Comparison of ENCODE assay signal across 17 cellular contexts in genomic region chr11:114142646-114143045, GRCh38.
A peak's percentile ranks its signal among the peaks of the same experiment; 100 is the strongest.
DNase-seq lines count a peak whose midpoint lies in the region; ATAC-seq and TF ChIP-seq lines count a peak whose summit lies in the region.
"Had no signal": no experiment of that assay in that cellular context is flagged by ENCODE, and none has a peak within 500 bp of the region (broad histone marks: within the 10 kb centered on the region; RNA-seq: fewer than 3 reads in every experiment).

No MANE protein-coding gene starts in this region.

- POLR2A ChIA-PET in HEK293 (lab: Yijun Ruan, JAX) = no interaction called here

- no peak overlapping the region for H2BK120ac ChIP-seq in neuronal stem cell (ENCODE audit: low read depth, low read length)

- H2AFZ ChIP-seq in neuronal stem cell (ENCODE audit: low read length) = no peak overlapping the region

- H3K79me1 ChIP-seq in neuronal stem cell (ENCODE audit: low read depth, low read length) = peaks cover 3% of the 10 kb centered on the region

- no peak overlapping the region for H2BK15ac ChIP-seq in neuronal stem cell (ENCODE audit: low read length)

- no peak overlapping the region for H3K4me3 ChIP-seq in HEK293 (ENCODE audit: low read depth, low read length)
- H3K4me3 ChIP-seq in dorsolateral prefrontal cortex = peak overlapping the region in 3 of 59 donors; percentile 1 to 12 (median 8)
- no peak overlapping the region for H3K4me3 ChIP-seq in neuronal stem cell (ENCODE audit: low read length in 2 of 2)
- H3K4me3 ChIP-seq in thoracic aorta = no peak overlapping the region

- H3K27ac ChIP-seq in HEK293 (ENCODE audit: extremely low read depth, low read depth, low read length) (no peak overlapping the region), dorsolateral prefrontal cortex (peak overlapping the region in 57 of 59 donors; percentile 53 to 97 (median 88)), neuronal stem cell (replicated peaks; ENCODE audit: low read length) (peak overlapping the region; percentile 39), thoracic aorta (peak overlapping the region; percentile 96 to 97)
- H3K27ac ChIP-seq: HL-60 had no signal

- no peaks in the 10 kb centered on the region for H3K9me3 ChIP-seq in HEK293 (ENCODE audit: control insufficient read depth, insufficient read depth, low read depth, low read length)
- no peaks in the 10 kb centered on the region for H3K9me3 ChIP-seq in neuronal stem cell (replicated peaks in 1 of 2; ENCODE audit: control insufficient read depth in 2 of 2, insufficient read depth in 1 of 2, low read depth in 1 of 2, low read length in 2 of 2)
- no peaks in the 10 kb centered on the region for H3K9me3 ChIP-seq in thoracic aorta

- H3K23ac ChIP-seq in neuronal stem cell (ENCODE audit: low read depth, low read length, poor library complexity) = no peak overlapping the region

- H3K27me3 ChIP-seq in dorsolateral prefrontal cortex = no peaks in the 10 kb centered on the region
- no peaks in the 10 kb centered on the region for H3K27me3 ChIP-seq in neuronal stem cell (ENCODE audit: control insufficient read depth in 3 of 3, insufficient read depth in 3 of 3, low read depth in 1 of 3, low read length in 3 of 3)
- no peaks in the 10 kb centered on the region for H3K27me3 ChIP-seq in thoracic aorta (replicated peaks; ENCODE audit: insufficient read depth)

- peak overlapping the region; percentile 6 for H3K18ac ChIP-seq in neuronal stem cell (ENCODE audit: low read length)

- no peak for DNase-seq in dorsolateral prefrontal cortex
- DNase-seq in neuronal stem cell (ENCODE audit: low spot score) = no peak
- no peak for DNase-seq in thoracic aorta (ENCODE audit: low spot score)
- no peak for DNase-seq in AG08395 (ENCODE audit: low spot score)
- DNase-seq: activated naive CD4-positive, alpha-beta T cell treated with anti-CD3 and anti-CD28 coated beads, Interleukin-2, amount 10 ng/mL, durations not matched to agents 7 days and 5 days; activated T-cell treated with anti-CD3 and anti-CD28 coated beads, Interleukin-2, amount 50 U/mL, for 48 hours; CD8-positive, alpha-beta memory T cell; DMS79; IMR-90; NCI-H1436 treated with DMSO at 0.1 percent for 48 hours; NCI-H2171; SHP77 treated with DMSO at 0.1 percent for 48 hours had no signal

- H2BK5ac ChIP-seq in neuronal stem cell (ENCODE audit: low read length) = no peak overlapping the region

- no peak overlapping the region for H4K91ac ChIP-seq in neuronal stem cell (ENCODE audit: low read depth, low read length, poor library complexity)

- no CpG with 5 or more reads among the region's 3 CpGs for WGBS in neuronal stem cell (ENCODE audit: extremely low coverage in 2 of 2, insufficient read length in 2 of 2, insufficient replicate concordance in 1 of 2), 2 donors

- H3K36me3 ChIP-seq in HEK293 (ENCODE audit: control insufficient read depth in 2 of 2, insufficient read depth in 1 of 2, low read length in 2 of 2) (no peaks in the 10 kb centered on the region), neuronal stem cell (replicated peaks in 1 of 2; ENCODE audit: control insufficient read depth in 2 of 2, insufficient read depth in 2 of 2, low read length in 2 of 2) (peaks cover 0 to 22% of the 10 kb centered on the region in 2 donors), thoracic aorta (peaks cover 26% of the 10 kb centered on the region)

- no peak overlapping the region for H3K4me2 ChIP-seq in neuronal stem cell (ENCODE audit: insufficient read depth, low read length, poor library complexity, severe bottlenecking)

- H3K9ac ChIP-seq in neuronal stem cell (ENCODE audit: low read depth, low read length, poor library complexity) = no peak overlapping the region

- TF ChIP-seq CTCF in HEK293 (tag by site-specific recombination; IDR thresholded peaks at IDR 0.05) (no peak), dorsolateral prefrontal cortex (IDR thresholded peaks at IDR 0.05 in 54 of 56, conservative IDR thresholded peaks at IDR 0.05 in 2 of 56; ENCODE audit: low read depth in 1 of 56, partially characterized antibody in 56 of 56) (no peak), thoracic aorta (IDR thresholded peaks at IDR 0.05) (no peak)

- H3K14ac ChIP-seq in neuronal stem cell (ENCODE audit: low read length) = no peak overlapping the region

- CTCF ChIA-PET in HEK293 (lab: Yijun Ruan, JAX) = no interaction called here

- no peak overlapping the region for H3K4ac ChIP-seq in neuronal stem cell (ENCODE audit: low read length)

- no peak overlapping the region for H2AK5ac ChIP-seq in neuronal stem cell (ENCODE audit: low read depth, low read length)

- ATAC-seq in thoracic aorta (ENCODE audit: insufficient number of reproducible peaks, low FRiP score, low read depth) = no peak
- no peak for ATAC-seq in GM21360 (IDR thresholded peaks at IDR 0.05; ENCODE audit: unreplicated experiment)
- ATAC-seq in HG03159 (IDR thresholded peaks at IDR 0.05; ENCODE audit: unreplicated experiment) = no peak
- ATAC-seq in GM18511 (IDR thresholded peaks at IDR 0.05; ENCODE audit: unreplicated experiment) = no peak

- no peak overlapping the region for H4K8ac ChIP-seq in neuronal stem cell (ENCODE audit: low read depth, low read length)

- no peak overlapping the region for H2BK12ac ChIP-seq in neuronal stem cell (ENCODE audit: low read length)

- intact Hi-C loops in dorsolateral prefrontal cortex (cut with DNase I) = no loop called here

- H3K4me1 ChIP-seq in HEK293 (ENCODE audit: control insufficient read depth, insufficient read depth, low read length) (peaks cover 9% of the 10 kb centered on the region; the same call in 1 of the 2 replicates), neuronal stem cell (ENCODE audit: control insufficient read depth in 2 of 2, insufficient read depth in 1 of 2, low read depth in 1 of 2, low read length in 2 of 2) (peaks cover 35 to 42% of the 10 kb centered on the region in 2 donors), thoracic aorta (ENCODE audit: control insufficient read depth in 1 of 2, low read depth in 2 of 2) (peaks cover 89 to 98% of the 10 kb centered on the region in 2 donors)

TF ChIP-seq in HEK293, 187 proteins besides CTCF, POLR2A, EP300 and RAD21:
- TF ChIP-seq EGR2 (tag by site-specific recombination; IDR thresholded peaks at IDR 0.05; ENCODE audit: low read depth) = peak; percentile 39; the same call in 1 of the 2 replicates
- no peak for TF ChIP-seq KLF8 (tag by site-specific recombination; IDR thresholded peaks at IDR 0.05)
- no peak for TF ChIP-seq ZBTB6 (tag by site-specific recombination; IDR thresholded peaks at IDR 0.05)
- TF ChIP-seq WT1 (tag by site-specific recombination; IDR thresholded peaks at IDR 0.05) = 0 out of 2 replicates have a peak, but pooled peaks have one; percentile 6
- no peak for TF ChIP-seq ZSCAN16 (tag by site-specific recombination; IDR thresholded peaks at IDR 0.05)
